2 cellular contexts compared by ENCODE assay signal in the genomic region with DNA sequence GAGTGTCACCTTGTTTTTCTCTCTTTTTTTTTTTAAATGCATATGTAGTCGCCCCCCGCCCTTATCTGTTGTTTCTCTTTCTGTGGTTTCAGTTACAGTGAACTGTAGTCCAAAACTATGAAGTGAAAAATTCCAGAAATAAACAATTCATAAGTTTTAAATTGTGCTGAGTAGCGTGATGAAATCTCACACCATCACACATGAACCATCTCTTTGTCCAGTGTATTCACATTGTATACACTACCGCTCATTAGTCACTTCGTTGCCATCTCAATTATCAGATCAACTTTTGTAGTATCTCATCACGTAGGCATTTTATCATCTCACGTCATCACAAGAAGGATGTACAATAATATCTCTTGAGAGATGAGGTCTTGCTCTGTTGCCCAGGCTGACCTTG.
TF ChIP-seq lines count a peak whose summit lies in the region.

No MANE protein-coding gene starts in this region.

TF ChIP-seq in K562, 482 proteins besides CTCF, POLR2A, EP300 and RAD21 (continued from another document):
- peak; percentile 35 for TF ChIP-seq RFX1 (IDR thresholded peaks at IDR 0.05)

TF ChIP-seq in SK-N-SH, 30 proteins besides CTCF, POLR2A, EP300 and RAD21 (continued from another document):
- TF ChIP-seq USF1 (IDR thresholded peaks at IDR 0.05; ENCODE audit: borderline replicate concordance, low read depth) (no peak), ZBTB33 (IDR thresholded peaks at IDR 0.05; ENCODE audit: borderline replicate concordance, low read depth) (no peak), EZH2phosphoT487 (IDR thresholded peaks at IDR 0.05; ENCODE audit: borderline replicate concordance, low read depth) (no peak), FOSL2 (IDR thresholded peaks at IDR 0.05; ENCODE audit: borderline replicate concordance, low read depth) (no peak), SMC3 (IDR thresholded peaks at IDR 0.05; ENCODE audit: low read depth, low read length) (no peak), RFX5 (IDR thresholded peaks at IDR 0.05; ENCODE audit: low read length) (no peak), NRF1 (IDR thresholded peaks at IDR 0.05; ENCODE audit: low read depth, low read length) (no peak)
- TF ChIP-seq, protein P1, sequence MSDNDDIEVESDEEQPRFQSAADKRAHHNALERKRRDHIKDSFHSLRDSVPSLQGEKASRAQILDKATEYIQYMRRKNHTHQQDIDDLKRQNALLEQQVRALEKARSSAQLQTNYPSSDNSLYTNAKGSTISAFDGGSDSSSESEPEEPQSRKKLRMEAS (IDR thresholded peaks at IDR 0.05; ENCODE audit: low read depth), result no peak
TF ChIP-seq in SK-N-SH: peak in this region for 0.
